7 cellular contexts compared by ENCODE assay signal in the genomic region with DNA sequence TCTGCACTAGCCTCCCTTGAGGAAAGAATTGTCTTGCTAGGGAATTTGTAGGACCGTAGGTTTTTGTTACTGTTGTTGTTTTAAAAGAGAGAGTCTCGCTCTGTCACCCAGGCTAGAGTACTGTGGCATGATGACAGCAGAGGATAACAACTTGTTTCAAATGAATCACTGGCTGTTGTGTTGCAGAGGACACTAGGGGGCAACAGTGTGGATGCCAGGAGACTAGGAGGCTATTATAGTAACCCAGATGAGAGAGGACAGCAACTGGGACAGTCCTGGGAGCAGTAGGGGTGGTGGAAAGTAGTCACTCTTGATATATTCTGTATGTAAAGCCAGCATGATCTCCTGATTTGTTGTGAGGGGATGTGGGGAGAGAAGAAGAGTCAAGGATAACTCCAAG.
A peak's percentile ranks its signal among the peaks of the same experiment; 100 is the strongest.
DNase-seq lines count a peak whose midpoint lies in the region; ATAC-seq and TF ChIP-seq lines count a peak whose summit lies in the region.

No MANE protein-coding gene starts in this region.

- H3K4me3 ChIP-seq in GM12875 (ENCODE audit: low read depth, low read length) = no peak overlapping the region

- ATAC-seq in HG02588 (IDR thresholded peaks at IDR 0.05; ENCODE audit: unreplicated experiment) (peak; percentile 63), GM19324 (IDR thresholded peaks at IDR 0.05; ENCODE audit: low FRiP score, unreplicated experiment) (no peak)

- TF ChIP-seq CTCF in GM12875 (IDR thresholded peaks at IDR 0.05; ENCODE audit: borderline replicate concordance, insufficient read depth, low read depth, low read length) = peak; percentile 36; the same call in 1 of the 2 replicates

- DNase-seq in SW 1271 (lab: John Stamatoyannopoulos, UW) = peak; percentile 7 to 10
- DNase-seq in iPS-NIHi11 (ENCODE audit: low spot score) = peak; percentile 67
- DNase-seq in NCI-H2227 (lab: John Stamatoyannopoulos, UW; ENCODE audit: unreplicated experiment) = no peak
- DNase-seq in activated naive CD4-positive, alpha-beta T cell treated with anti-CD3 and anti-CD28 coated beads, Interleukin-2, amount 50 U/mL, for 16 hours = no peak

Comparison
In these comparisons a context has a peak if more than half of its experiments do, and no peak if none do; other contexts are left out.
1. DNase-seq: peak in SW 1271 (2 of 2) and iPS-NIHi11 (single experiment); none in NCI-H2227 (single experiment) and activated naive CD4-positive, alpha-beta T cell treated with anti-CD3 and anti-CD28 coated beads, Interleukin-2, amount 50 U/mL, for 16 hours (single experiment).